ENCODE assay signal across 24 cellular contexts in the genomic region with DNA sequence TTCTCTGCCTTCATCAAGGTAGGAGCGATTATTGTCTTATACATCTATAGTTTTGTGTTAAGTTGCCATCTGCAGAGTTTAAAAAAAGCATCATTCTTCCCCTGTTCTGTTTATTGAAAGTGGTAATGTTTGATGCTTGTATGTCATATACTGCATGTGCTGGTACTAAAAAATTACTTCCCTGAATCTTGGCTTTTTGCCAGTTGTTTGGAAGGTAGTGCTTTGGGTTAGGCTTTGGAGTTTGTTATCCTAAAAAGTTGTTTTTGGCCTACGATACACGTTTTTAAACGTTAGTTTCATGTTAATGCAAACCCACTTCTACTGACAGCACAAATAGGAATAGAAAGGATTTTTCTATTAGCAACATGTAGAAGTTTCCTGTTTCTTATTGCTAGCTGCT.
DNase-seq lines count a peak whose midpoint lies in the region; ATAC-seq, FAIRE-seq and TF ChIP-seq lines count a peak whose summit lies in the region.
"Had no signal": no experiment of that assay in that cellular context is flagged by ENCODE, and none has a peak within 500 bp of the region (broad histone marks: within the 10 kb centered on the region; RNA-seq: fewer than 3 reads in every experiment).

No MANE protein-coding gene starts in this region.

- H3K9ac ChIP-seq in HepG2 (ENCODE audit: insufficient read depth, low read depth, low read length) = no peak overlapping the region
- H3K9ac ChIP-seq: KMS-11 had no signal

- no peak overlapping the region for H3K27ac ChIP-seq in HepG2 (ENCODE audit: extremely low read length, insufficient read depth, low read length)
- H3K27ac ChIP-seq in right lobe of liver = no peak overlapping the region
- H3K27ac ChIP-seq in spleen = no peak overlapping the region
- H3K27ac ChIP-seq: 22Rv1, KMS-11 had no signal

- WGBS in HepG2 (ENCODE audit: low lambda C conversion rate) = 65% methylated on average over 4 of the region's 4 CpGs
- WGBS in right lobe of liver (ENCODE audit: insufficient coverage, low coverage, low lambda C conversion rate, missing lambda C conversion rate) = 35% methylated on average over 4 of the region's 4 CpGs
- 73 to 88% (median 83%) methylated on average over 4 of the region's 4 CpGs for WGBS in spleen, 5 donors

- BruUV-seq in HepG2 (replicated peaks; lab: Mats Ljungman, UMichigan) = no TSS peak

- H3K36me3 ChIP-seq in HepG2 (replicated peaks in 1 of 2; ENCODE audit: control insufficient read depth in 1 of 2, insufficient read depth in 2 of 2, low read length in 2 of 2) (no peaks in the 10 kb centered on the region), right lobe of liver (no peaks in the 10 kb centered on the region), MG63 (peaks cover 5% of the 10 kb centered on the region), spleen (peaks cover 0 to 40% (median 0%) of the 10 kb centered on the region in 6 donors)

- TF ChIP-seq EP300 in HepG2 (IDR thresholded peaks at IDR 0.05; ENCODE audit: low read depth in 2 of 2, low read length in 2 of 2) = no peak
- no peak for TF ChIP-seq EP300 in HepG2 (CRISPR knock-in tag; IDR thresholded peaks at IDR 0.05; ENCODE audit: borderline replicate concordance)

- H3K4me3 ChIP-seq in HepG2 (replicated peaks in 1 of 3; ENCODE audit: insufficient read depth in 1 of 3, low read depth in 2 of 3, low read length in 3 of 3) (no peak overlapping the region), right lobe of liver (no peak overlapping the region), MG63 (no peak overlapping the region), spleen (no peak overlapping the region)
- H3K4me3 ChIP-seq: GM12878 had no signal

- in situ Hi-C loops in HepG2 (cut with HindIII; ENCODE audit: extremely low pct_ligation_motif_present, low pct_unique_long_range_greater_than_20kb) = no loop called here

- CTCF ChIA-PET in HepG2 (lab: Yijun Ruan, JAX; ENCODE audit: low intra/inter-chr PET ratio, low total read pairs) = no interaction called here

- DNase-seq in DMS 273 (lab: John Stamatoyannopoulos, UW; ENCODE audit: unreplicated experiment) (peak; percentile 9), DMS 273 treated with DMSO at 0.1 percent for 48 hours (lab: John Stamatoyannopoulos, UW) (no peak), HepG2 (ENCODE audit: low spot score) (no peak), right lobe of liver (no peak), dermis microvascular lymphatic vessel endothelial cell (ENCODE audit: low read depth in 2 of 2) (peak; percentile 32 to 35), DMS79 treated with DMSO at 0.1 percent for 48 hours (lab: John Stamatoyannopoulos, UW) (no peak), MG63 (no peak), spleen (no peak)
- DNase-seq: AML-193; C1 segment of cervical spinal cord; CD8-positive, alpha-beta memory T cell; DND-41; H7; MV-4-11; NCI-H1105 treated with DMSO at 0.1 percent for 48 hours; NCI-H2029 treated with DMSO at 0.1 percent for 48 hours; NCI-H226; NCI-H510A treated with DMSO at 0.1 percent for 48 hours; Right ventricle myocardium superior; SW 1271; T-helper 17 cell had no signal

- POLR2A ChIA-PET in HepG2 (lab: Yijun Ruan, JAX) = no interaction called here

- intact Hi-C loops in HepG2 (cut with micrococcal nuclease; ENCODE audit: unreplicated experiment) = no loop called here
- intact Hi-C loops in right lobe of liver (cut with DNase I) = no loop called here
- intact Hi-C loops in spleen (cut with DNase I; ENCODE audit: low total_unique reads) = no loop called here

- TF ChIP-seq CTCF in HepG2 (CRISPR knock-in tag; IDR thresholded peaks at IDR 0.05) (no peak), right lobe of liver (IDR thresholded peaks at IDR 0.05) (no peak), spleen (IDR thresholded peaks at IDR 0.05 in 8 of 11, conservative IDR thresholded peaks at IDR 0.05 in 3 of 11) (no peak)

- H3K27me3 ChIP-seq in HepG2 (ENCODE audit: control insufficient read depth in 1 of 2, insufficient read depth in 2 of 2, low read length in 2 of 2) (no peaks in the 10 kb centered on the region), right lobe of liver (no peaks in the 10 kb centered on the region), MG63 (no peaks in the 10 kb centered on the region), spleen (replicated peaks in 1 of 7) (no peaks in the 10 kb centered on the region)

- H3K79me2 ChIP-seq in HepG2 (ENCODE audit: insufficient read depth, low read length) = no peaks in the 10 kb centered on the region

- H3K4me2 ChIP-seq in HepG2 (ENCODE audit: low read depth, low read length) = no peak overlapping the region
- H3K4me2 ChIP-seq: KMS-11 had no signal

- H3K4me1 ChIP-seq in HepG2 (ENCODE audit: insufficient read depth, low read length) = no peaks in the 10 kb centered on the region
- H3K4me1 ChIP-seq in right lobe of liver = no peaks in the 10 kb centered on the region
- H3K4me1 ChIP-seq in spleen = no peaks in the 10 kb centered on the region

- no peaks in the 10 kb centered on the region for H3K9me3 ChIP-seq in HepG2 (ENCODE audit: low read length)
- no peaks in the 10 kb centered on the region for H3K9me3 ChIP-seq in right lobe of liver
- no peaks in the 10 kb centered on the region for H3K9me3 ChIP-seq in MG63
- no peaks in the 10 kb centered on the region for H3K9me3 ChIP-seq in spleen

- no peak for TF ChIP-seq POLR2A in HepG2 (IDR thresholded peaks at IDR 0.05; ENCODE audit: insufficient read depth in 1 of 2, low read depth in 2 of 2, low read length in 2 of 2)
- TF ChIP-seq POLR2A in right lobe of liver (IDR thresholded peaks at IDR 0.05) = no peak
- TF ChIP-seq POLR2A in spleen (IDR thresholded peaks at IDR 0.05) = no peak

- ATAC-seq in HepG2 = no peak
- no peak for ATAC-seq in right lobe of liver
- ATAC-seq: GM12878, T-helper 17 cell had no signal

- H4K20me1 ChIP-seq in HepG2 (ENCODE audit: insufficient read depth, low read length) = no peaks in the 10 kb centered on the region

- no peak for TF ChIP-seq RAD21 in HepG2 (CRISPR knock-in tag; IDR thresholded peaks at IDR 0.05)

- no peak overlapping the region for H2AFZ ChIP-seq in HepG2 (ENCODE audit: low read length)

- FAIRE-seq in HepG2 (lab: Jason Lieb, UNC) = no peak
- FAIRE-seq: GM12878 had no signal

TF ChIP-seq in HepG2, 621 proteins besides CTCF, POLR2A, EP300 and RAD21:
- TF ChIP-seq SKI (IDR thresholded peaks at IDR 0.05; ENCODE audit: partially characterized antibody) (no peak), SNAI1 (CRISPR knock-in tag; IDR thresholded peaks at IDR 0.05; ENCODE audit: borderline replicate concordance) (no peak), LCORL (IDR thresholded peaks at IDR 0.05) (peak; percentile 68), LCORL (CRISPR knock-in tag; IDR thresholded peaks at IDR 0.05) (no peak)

Comparison
In these comparisons a context has a peak if more than half of its experiments do, and no peak if none do; other contexts are left out.
1. DNase-seq: peak in DMS 273 (single experiment) and dermis microvascular lymphatic vessel endothelial cell (2 of 2); none in DMS 273 treated with DMSO at 0.1 percent for 48 hours (single experiment), HepG2 (single experiment), right lobe of liver (0 of 3), DMS79 treated with DMSO at 0.1 percent for 48 hours (single experiment), MG63 (single experiment) and spleen (single experiment).